In the genomic region with DNA sequence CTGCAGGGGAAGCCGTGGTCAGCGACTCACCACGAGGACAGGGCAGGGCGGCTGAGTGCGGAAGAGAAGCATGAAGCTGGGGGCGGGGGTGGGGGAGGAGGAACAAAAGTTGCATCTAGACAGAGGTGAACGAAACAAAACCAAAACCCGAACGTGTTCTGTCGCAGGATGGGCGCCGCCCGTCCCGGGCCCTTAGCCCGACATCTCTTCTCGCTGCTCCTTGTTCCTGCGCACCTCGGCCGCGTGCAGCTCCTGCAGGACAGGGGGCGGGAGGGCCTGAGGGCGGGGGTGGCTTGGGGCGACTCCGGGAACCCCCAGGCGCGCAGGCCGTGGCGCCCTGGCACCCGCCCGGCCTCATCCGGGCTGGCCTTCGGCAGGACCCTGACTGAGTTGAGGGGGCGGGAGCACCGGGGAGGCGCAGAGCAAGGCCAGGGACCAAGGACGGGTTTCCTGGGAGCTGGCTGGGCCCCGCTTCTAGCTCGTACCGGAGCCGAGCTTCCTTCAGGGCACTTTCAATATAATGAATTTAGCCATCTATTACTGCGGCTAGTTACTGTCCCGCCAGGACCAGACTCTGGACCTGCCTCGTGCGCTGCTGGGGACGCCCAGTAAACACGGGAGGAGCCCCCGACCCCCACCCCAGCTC, we compare ENCODE assay signal across 1 cellular context.
TF ChIP-seq lines count a peak whose summit lies in the region.

No MANE protein-coding gene starts in this region.

TF ChIP-seq in IMR-90, 13 proteins besides CTCF, POLR2A, EP300 and RAD21 (continued from another document):
- no peak for TF ChIP-seq NFE2L2 (IDR thresholded peaks at IDR 0.05; ENCODE audit: low read depth, low read length)
